ENCODE assay signal across 8 cellular contexts in genomic region chr19:47863514-47863936, GRCh38. TPM values are rescaled to one million over a fixed set of nuclear protein-coding genes. Genes with fewer than 3 reads are reported as not detected.
DNase-seq lines count a peak whose midpoint lies in the region; ATAC-seq and TF ChIP-seq lines count a peak whose summit lies in the region.

No MANE protein-coding gene starts in this region.

- no peak overlapping the region for H3K4me3 Mint-ChIP-seq in activated B cell treated with CpG ODN at 0.5 μM for 24 hours

- TF ChIP-seq CTCF in activated B cell treated with CpG ODN at 0.5 μM for 24 hours (IDR thresholded peaks at IDR 0.05) (peak; percentile 73), breast epithelium (IDR thresholded peaks at IDR 0.05) (peak in 2 of 3 donors; percentile 65 to 81)

- CTCF ChIA-PET in activated B cell treated with CpG ODN at 0.5 μM for 24 hours (lab: Charles Lee), result interaction anchor here (0.6 to 1.2 kb wide), 2 partner anchors 14 to 1156 kb away, joined by 3 read pairs; no protein-coding TSS in a partner anchor

- H3K4me3 ChIP-seq in breast epithelium, result no peak overlapping the region

- intact Hi-C loops in activated B cell treated with CpG ODN at 0.5 μM for 24 hours (cut with micrococcal nuclease) (loop anchor here (1.0 kb wide), 1 partner anchor 97 kb away; no protein-coding TSS in a partner anchor), breast epithelium (cut with DNase I; ENCODE audit: low total_unique reads) (no loop called here)

- peak; percentile 61 for DNase-seq in NCI-H345 (lab: John Stamatoyannopoulos, UW)
- DNase-seq in NCI-H345 treated with DMSO at 0.1 percent for 48 hours (lab: John Stamatoyannopoulos, UW; ENCODE audit: unreplicated experiment), result no peak
- peak; percentile 10 for DNase-seq in NCI-H2171 treated with DMSO at 0.1 percent for 48 hours (lab: John Stamatoyannopoulos, UW)
- DNase-seq in activated B cell treated with CpG ODN at 0.5 μM for 24 hours, result peak; percentile 66
- peak; percentile 59 to 83 for DNase-seq in breast epithelium (ENCODE audit: low spot score in 2 of 2)
- peak; percentile 95 for DNase-seq in islet precursor cell
- DNase-seq in stimulated activated CD4-positive, alpha-beta T cell treated with anti-CD3 and anti-CD28 coated beads, Interleukin-15, amount 100 ng/mL, for 24 hours, result peak; percentile 92

- H3K27me3 Mint-ChIP-seq in activated B cell treated with CpG ODN at 0.5 μM for 24 hours, result peaks cover 23% of the 10 kb centered on the region

- no peaks in the 10 kb centered on the region for H3K4me1 Mint-ChIP-seq in activated B cell treated with CpG ODN at 0.5 μM for 24 hours

- no peaks in the 10 kb centered on the region for H3K36me3 ChIP-seq in breast epithelium

- TF ChIP-seq POLR2A in breast epithelium (IDR thresholded peaks at IDR 0.05), result no peak

- no peaks in the 10 kb centered on the region for H3K4me1 ChIP-seq in breast epithelium

- H3K27ac Mint-ChIP-seq in activated B cell treated with CpG ODN at 0.5 μM for 24 hours, result no peak overlapping the region

- no peak overlapping the region for H3K27ac ChIP-seq in breast epithelium

- H3K36me3 Mint-ChIP-seq in activated B cell treated with CpG ODN at 0.5 μM for 24 hours (ENCODE audit: low read depth), result no peaks in the 10 kb centered on the region

- ATAC-seq in activated B cell treated with CpG ODN at 0.5 μM for 24 hours (ENCODE audit: low read depth), result peak; percentile 54
- ATAC-seq in HG03108 (IDR thresholded peaks at IDR 0.05; ENCODE audit: unreplicated experiment), result no peak

- peaks cover 3% of the 10 kb centered on the region for H3K9me3 Mint-ChIP-seq in activated B cell treated with CpG ODN at 0.5 μM for 24 hours

- no peaks in the 10 kb centered on the region for H3K9me3 ChIP-seq in breast epithelium

- no peaks in the 10 kb centered on the region for H3K27me3 ChIP-seq in breast epithelium

- POLR2A ChIA-PET in activated B cell treated with CpG ODN at 0.5 μM for 24 hours (lab: Charles Lee), result no interaction called here

RNA-seq across cellular contexts. Expression of gene TPRX2, which starts 4.5 kb away (rescaled TPM):
- total RNA-seq in activated B cell treated with CpG ODN at 0.5 μM for 24 hours (not detected in 2 replicates), breast epithelium (not detected)

RNA-seq across cellular contexts. Expression of gene SULT2A1, which starts 22.6 kb away (rescaled TPM):
- total RNA-seq in activated B cell treated with CpG ODN at 0.5 μM for 24 hours (not detected in 2 replicates), breast epithelium (not detected)

RNA-seq across cellular contexts. Expression of gene CRX, which starts 41.8 kb away (rescaled TPM):
- total RNA-seq in activated B cell treated with CpG ODN at 0.5 μM for 24 hours (not detected in 2 replicates), breast epithelium (not detected)

RNA-seq across cellular contexts. Expression of gene TPRX1, which starts 59.2 kb away (rescaled TPM):
- not detected in 2 replicates for total RNA-seq in activated B cell treated with CpG ODN at 0.5 μM for 24 hours
- not detected for total RNA-seq in breast epithelium
